ENCODE assay signal across 8 cellular contexts in the genomic region with DNA sequence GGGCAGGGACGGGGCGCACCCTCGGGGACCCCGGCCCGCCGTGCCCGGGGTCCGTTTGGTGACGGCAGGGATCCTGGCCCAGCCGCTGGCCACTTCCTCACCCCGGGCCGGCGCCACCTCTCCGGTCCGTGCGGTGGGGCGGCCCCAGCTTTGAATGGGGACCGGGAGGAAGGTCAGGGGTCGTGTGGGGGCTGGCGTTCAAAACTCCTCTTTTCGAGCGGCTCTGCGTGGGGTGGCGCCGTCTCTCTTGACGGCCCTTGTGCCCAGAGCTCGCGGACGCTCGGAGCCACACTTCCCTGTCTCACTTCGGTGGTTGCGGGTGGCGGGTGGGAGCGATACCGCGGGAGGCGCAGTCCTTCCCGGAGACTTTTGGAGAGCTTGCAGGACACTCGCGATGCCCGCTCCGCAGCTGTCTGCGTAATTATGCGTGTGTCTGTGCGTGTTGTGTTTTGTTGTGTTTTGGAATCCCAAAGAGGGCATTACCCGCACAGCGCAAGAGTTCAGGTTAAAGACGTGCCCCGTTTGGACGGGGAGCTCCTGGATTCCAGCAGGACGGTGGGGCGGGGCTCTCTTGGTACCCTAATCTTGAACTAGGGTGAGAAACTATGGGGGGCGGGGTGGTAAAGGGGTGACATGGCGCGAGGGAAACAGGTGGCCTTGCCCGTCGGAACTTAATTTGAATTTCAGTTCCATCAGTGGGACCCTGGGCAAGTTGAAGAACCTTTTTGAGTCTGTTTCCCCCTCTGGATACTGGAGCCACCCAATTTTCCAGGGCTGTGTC. TPM values are rescaled to one million over a fixed set of nuclear protein-coding genes. Genes with fewer than 3 reads are reported as not detected.
DNase-seq lines count a peak whose midpoint lies in the region; ATAC-seq, FAIRE-seq and TF ChIP-seq lines count a peak whose summit lies in the region.

No MANE protein-coding gene starts in this region.

- H3K4me1 Mint-ChIP-seq in stimulated activated naive B cell treated with anti-CD40 and anti-IgM and Interleukin-4, amounts not matched to agents 10 μg/mL and 1 μg/mL and 100 μg/mL, for 72 hours: peaks cover 61 to 83% of the 10 kb centered on the region in 2 donors

- H3K27ac ChIP-seq in ACC112 (ENCODE audit: low read depth, low read length): no peak overlapping the region
- peak overlapping the region in 3 of 5 donors; percentile 34 to 73 (median 42) for H3K27ac ChIP-seq in adrenal gland

- DNase-seq in GM19239 (ENCODE audit: insufficient read length, low spot score) (no peak), adrenal gland (peak; percentile 29 to 52 (median 43)), iris pigment epithelial cell (ENCODE audit: low read depth) (peak; percentile 20)
- DNase-seq in stimulated activated naive B cell treated with anti-CD40 and anti-IgM and Interleukin-4, amounts not matched to agents 10 μg/mL and 1 μg/mL and 100 μg/mL, for 72 hours: no peak

- H3K4me3 Mint-ChIP-seq in stimulated activated naive B cell treated with anti-CD40 and anti-IgM and Interleukin-4, amounts not matched to agents 10 μg/mL and 1 μg/mL and 100 μg/mL, for 72 hours: peak overlapping the region; percentile 98 to 99

- intact Hi-C loops in adrenal gland (cut with DNase I): loop anchor here in 1 of 2 donors (10.0 kb wide), 1 partner anchor 95 kb away; no protein-coding TSS in a partner anchor

- peaks cover 22% of the 10 kb centered on the region in 2 donors for H3K36me3 Mint-ChIP-seq in stimulated activated naive B cell treated with anti-CD40 and anti-IgM and Interleukin-4, amounts not matched to agents 10 μg/mL and 1 μg/mL and 100 μg/mL, for 72 hours

- H3K27me3 ChIP-seq in ACC112 (ENCODE audit: insufficient read depth, low read length) (peaks cover 65% of the 10 kb centered on the region), adrenal gland (no peaks in the 10 kb centered on the region)

- 1 to 11% (median 3%) methylated on average over 9 to 57 of the region's 57 CpGs for WGBS in adrenal gland, 4 donors

- no peak for TF ChIP-seq CTCF in adrenal gland (IDR thresholded peaks at IDR 0.05)

- no peaks in the 10 kb centered on the region for H3K9me3 Mint-ChIP-seq in stimulated activated naive B cell treated with anti-CD40 and anti-IgM and Interleukin-4, amounts not matched to agents 10 μg/mL and 1 μg/mL and 100 μg/mL, for 72 hours

- peak; percentile 16 for ATAC-seq in HG03571 (IDR thresholded peaks at IDR 0.05; ENCODE audit: unreplicated experiment)
- peak; percentile 28 to 39 for ATAC-seq in stimulated activated naive B cell treated with anti-CD40 and anti-IgM and Interleukin-4, amounts not matched to agents 10 μg/mL and 1 μg/mL and 100 μg/mL, for 72 hours (replicated peaks)
- ATAC-seq in GM21423 (IDR thresholded peaks at IDR 0.05; ENCODE audit: unreplicated experiment): no peak
- no peak for ATAC-seq in GM18873 (IDR thresholded peaks at IDR 0.05; ENCODE audit: low FRiP score, unreplicated experiment)

- H3K4me1 ChIP-seq in ACC112 (ENCODE audit: control insufficient read depth, insufficient read depth, low read length, unreplicated experiment): no peaks in the 10 kb centered on the region
- no peaks in the 10 kb centered on the region for H3K4me1 ChIP-seq in adrenal gland (replicated peaks in 1 of 2)

- H3K27ac Mint-ChIP-seq in stimulated activated naive B cell treated with anti-CD40 and anti-IgM and Interleukin-4, amounts not matched to agents 10 μg/mL and 1 μg/mL and 100 μg/mL, for 72 hours: peak overlapping the region; percentile 96

- H3K4me3 ChIP-seq in ACC112 (ENCODE audit: low read depth, low read length) (peak overlapping the region; percentile 78), adrenal gland (peak overlapping the region in 3 of 4 donors; percentile 53 to 92 (median 62))

- FAIRE-seq in GM19239 (lab: Jason Lieb, UNC): peak; percentile 69

- no peaks in the 10 kb centered on the region for H3K79me2 ChIP-seq in ACC112 (ENCODE audit: control insufficient read depth, insufficient read depth, low read length, unreplicated experiment)

- H2AFZ ChIP-seq in ACC112 (ENCODE audit: low read length, unreplicated experiment): peak overlapping the region; percentile 81

- no peaks in the 10 kb centered on the region for H3K9me3 ChIP-seq in adrenal gland (replicated peaks in 1 of 3)

- no peak for TF ChIP-seq POLR2A in adrenal gland (IDR thresholded peaks at IDR 0.05)

- H3K27me3 Mint-ChIP-seq in stimulated activated naive B cell treated with anti-CD40 and anti-IgM and Interleukin-4, amounts not matched to agents 10 μg/mL and 1 μg/mL and 100 μg/mL, for 72 hours: no peaks in the 10 kb centered on the region

- H3K36me3 ChIP-seq in ACC112 (ENCODE audit: insufficient read depth, low read length) (no peaks in the 10 kb centered on the region), adrenal gland (replicated peaks in 1 of 2) (no peaks in the 10 kb centered on the region)

RNA-seq across cellular contexts. Expression of gene PLCG2, which starts 0.6 kb away (rescaled TPM):
- total RNA-seq in adrenal gland: 10 to 100 TPM in 5 of 8 donors, 1 to 10 TPM in 3; 4.8 to 47.2 (median 10.9) TPM
- polyA plus RNA-seq in adrenal gland: 10 to 100 TPM in 1 of 3 donors, 1 to 10 TPM in 2; 5.1 to 47.6 (median 8.3) TPM

Comparison
In these comparisons a context has a peak if more than half of its experiments do, and no peak if none do; other contexts are left out.
1. DNase-seq: peak in adrenal gland (7 of 7) and iris pigment epithelial cell (single experiment); none in GM19239 (single experiment) and stimulated activated naive B cell treated with anti-CD40 and anti-IgM and Interleukin-4, amounts not matched to agents 10 μg/mL and 1 μg/mL and 100 μg/mL, for 72 hours (single experiment).
2. ATAC-seq: peak in HG03571 (single experiment) and stimulated activated naive B cell treated with anti-CD40 and anti-IgM and Interleukin-4, amounts not matched to agents 10 μg/mL and 1 μg/mL and 100 μg/mL, for 72 hours (2 of 2); none in GM21423 (single experiment) and GM18873 (single experiment).